1 cellular context compared by ENCODE assay signal in the genomic region with DNA sequence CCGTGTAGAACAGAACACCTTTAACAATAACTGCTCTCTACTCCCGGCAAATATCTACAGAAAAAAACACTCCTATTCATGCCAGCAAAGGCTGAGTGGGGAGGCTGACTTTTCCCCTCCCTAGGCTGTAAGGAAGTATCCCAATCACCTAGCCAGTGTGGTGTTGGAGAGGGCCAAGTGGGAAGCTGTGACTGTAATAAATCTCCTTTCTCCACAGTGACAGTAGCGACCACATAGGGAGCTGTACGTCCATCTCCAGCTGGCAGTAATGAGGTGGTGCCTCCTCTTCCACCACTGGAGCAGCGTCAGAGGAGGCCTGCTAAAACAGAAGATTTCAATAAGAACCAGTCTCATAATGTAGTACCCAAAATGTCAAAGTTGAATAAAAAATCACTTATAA.
A peak's percentile ranks its signal among the peaks of the same experiment; 100 is the strongest.
TF ChIP-seq lines count a peak whose summit lies in the region.

No MANE protein-coding gene starts in this region.

TF ChIP-seq in HEK293, 187 proteins besides CTCF, POLR2A, EP300 and RAD21 (continued from another document):
- TF ChIP-seq ZNF658 (tag by site-specific recombination; IDR thresholded peaks at IDR 0.05) (no peak), ZNF501 (tag by site-specific recombination; IDR thresholded peaks at IDR 0.05) (no peak), IKZF3 (tag by site-specific recombination; IDR thresholded peaks at IDR 0.05) (no peak), YY1 (tag by site-specific recombination; IDR thresholded peaks at IDR 0.05) (no peak), ZNF529 (tag by site-specific recombination; IDR thresholded peaks at IDR 0.05; ENCODE audit: insufficient replicate concordance) (no peak), ZNF707 (tag by site-specific recombination; IDR thresholded peaks at IDR 0.05) (no peak), ZNF558 (tag by site-specific recombination; IDR thresholded peaks at IDR 0.05) (no peak), ZNF112 (tag by site-specific recombination; IDR thresholded peaks at IDR 0.05) (no peak), ZNF488 (tag by site-specific recombination; IDR thresholded peaks at IDR 0.05) (no peak), EGR2 (tag by site-specific recombination; IDR thresholded peaks at IDR 0.05; ENCODE audit: low read depth) (no peak), ZSCAN23 (tag by site-specific recombination; IDR thresholded peaks at IDR 0.05) (no peak), ZIC2 (tag by site-specific recombination; IDR thresholded peaks at IDR 0.05) (peak; percentile 80), ZNF580 (tag by site-specific recombination; IDR thresholded peaks at IDR 0.05) (no peak), WT1 (tag by site-specific recombination; IDR thresholded peaks at IDR 0.05) (peak; percentile 51; the same call in 1 of the 2 replicates), ZSCAN18 (tag by site-specific recombination; IDR thresholded peaks at IDR 0.05) (no peak), ZNF626 (tag by site-specific recombination; IDR thresholded peaks at IDR 0.05) (no peak), ZNF391 (tag by site-specific recombination; IDR thresholded peaks at IDR 0.05; ENCODE audit: borderline replicate concordance, low read depth) (no peak), ZNF394 (tag by site-specific recombination; IDR thresholded peaks at IDR 0.05; ENCODE audit: borderline replicate concordance) (no peak), SCRT1 (tag by site-specific recombination; IDR thresholded peaks at IDR 0.05; ENCODE audit: borderline replicate concordance) (no peak), ZNF10 (tag by site-specific recombination; IDR thresholded peaks at IDR 0.05) (no peak), SP7 (tag by site-specific recombination; IDR thresholded peaks at IDR 0.05) (peak; percentile 61), TCF7L2 (IDR thresholded peaks at IDR 0.05; ENCODE audit: borderline replicate concordance, low read depth, low read length) (no peak), MYNN (tag by site-specific recombination; IDR thresholded peaks at IDR 0.05; ENCODE audit: borderline replicate concordance) (no peak)
- TF ChIP-seq, protein P1, sequence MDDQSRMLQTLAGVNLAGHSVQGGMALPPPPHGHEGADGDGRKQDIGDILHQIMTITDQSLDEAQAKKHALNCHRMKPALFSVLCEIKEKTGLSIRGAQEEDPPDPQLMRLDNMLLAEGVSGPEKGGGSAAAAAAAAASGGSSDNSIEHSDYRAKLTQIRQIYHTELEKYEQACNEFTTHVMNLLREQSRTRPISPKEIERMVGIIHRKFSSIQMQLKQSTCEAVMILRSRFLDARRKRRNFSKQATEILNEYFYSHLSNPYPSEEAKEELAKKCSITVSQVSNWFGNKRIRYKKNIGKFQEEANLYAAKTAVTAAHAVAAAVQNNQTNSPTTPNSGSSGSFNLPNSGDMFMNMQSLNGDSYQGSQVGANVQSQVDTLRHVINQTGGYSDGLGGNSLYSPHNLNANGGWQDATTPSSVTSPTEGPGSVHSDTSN (CRISPR knock-in tag; IDR thresholded peaks at IDR 0.05) = no peak
- TF ChIP-seq, protein P2, sequence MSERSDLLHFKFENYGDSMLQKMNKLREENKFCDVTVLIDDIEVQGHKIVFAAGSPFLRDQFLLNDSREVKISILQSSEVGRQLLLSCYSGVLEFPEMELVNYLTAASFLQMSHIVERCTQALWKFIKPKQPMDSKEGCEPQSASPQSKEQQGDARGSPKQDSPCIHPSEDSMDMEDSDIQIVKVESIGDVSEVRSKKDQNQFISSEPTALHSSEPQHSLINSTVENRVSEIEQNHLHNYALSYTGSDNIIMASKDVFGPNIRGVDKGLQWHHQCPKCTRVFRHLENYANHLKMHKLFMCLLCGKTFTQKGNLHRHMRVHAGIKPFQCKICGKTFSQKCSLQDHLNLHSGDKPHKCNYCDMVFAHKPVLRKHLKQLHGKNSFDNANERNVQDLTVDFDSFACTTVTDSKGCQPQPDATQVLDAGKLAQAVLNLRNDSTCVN (tag by site-specific recombination; optimal IDR thresholded peaks at IDR 0.05) = no peak
- TF ChIP-seq, protein P3, sequence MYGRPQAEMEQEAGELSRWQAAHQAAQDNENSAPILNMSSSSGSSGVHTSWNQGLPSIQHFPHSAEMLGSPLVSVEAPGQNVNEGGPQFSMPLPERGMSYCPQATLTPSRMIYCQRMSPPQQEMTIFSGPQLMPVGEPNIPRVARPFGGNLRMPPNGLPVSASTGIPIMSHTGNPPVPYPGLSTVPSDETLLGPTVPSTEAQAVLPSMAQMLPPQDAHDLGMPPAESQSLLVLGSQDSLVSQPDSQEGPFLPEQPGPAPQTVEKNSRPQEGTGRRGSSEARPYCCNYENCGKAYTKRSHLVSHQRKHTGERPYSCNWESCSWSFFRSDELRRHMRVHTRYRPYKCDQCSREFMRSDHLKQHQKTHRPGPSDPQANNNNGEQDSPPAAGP (tag by site-specific recombination; IDR thresholded peaks at IDR 0.05) = no peak
- TF ChIP-seq, protein P4, sequence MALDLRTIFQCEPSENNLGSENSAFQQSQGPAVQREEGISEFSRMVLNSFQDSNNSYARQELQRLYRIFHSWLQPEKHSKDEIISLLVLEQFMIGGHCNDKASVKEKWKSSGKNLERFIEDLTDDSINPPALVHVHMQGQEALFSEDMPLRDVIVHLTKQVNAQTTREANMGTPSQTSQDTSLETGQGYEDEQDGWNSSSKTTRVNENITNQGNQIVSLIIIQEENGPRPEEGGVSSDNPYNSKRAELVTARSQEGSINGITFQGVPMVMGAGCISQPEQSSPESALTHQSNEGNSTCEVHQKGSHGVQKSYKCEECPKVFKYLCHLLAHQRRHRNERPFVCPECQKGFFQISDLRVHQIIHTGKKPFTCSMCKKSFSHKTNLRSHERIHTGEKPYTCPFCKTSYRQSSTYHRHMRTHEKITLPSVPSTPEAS (tag by site-specific recombination; IDR thresholded peaks at IDR 0.05) = no peak
- TF ChIP-seq, protein P5, sequence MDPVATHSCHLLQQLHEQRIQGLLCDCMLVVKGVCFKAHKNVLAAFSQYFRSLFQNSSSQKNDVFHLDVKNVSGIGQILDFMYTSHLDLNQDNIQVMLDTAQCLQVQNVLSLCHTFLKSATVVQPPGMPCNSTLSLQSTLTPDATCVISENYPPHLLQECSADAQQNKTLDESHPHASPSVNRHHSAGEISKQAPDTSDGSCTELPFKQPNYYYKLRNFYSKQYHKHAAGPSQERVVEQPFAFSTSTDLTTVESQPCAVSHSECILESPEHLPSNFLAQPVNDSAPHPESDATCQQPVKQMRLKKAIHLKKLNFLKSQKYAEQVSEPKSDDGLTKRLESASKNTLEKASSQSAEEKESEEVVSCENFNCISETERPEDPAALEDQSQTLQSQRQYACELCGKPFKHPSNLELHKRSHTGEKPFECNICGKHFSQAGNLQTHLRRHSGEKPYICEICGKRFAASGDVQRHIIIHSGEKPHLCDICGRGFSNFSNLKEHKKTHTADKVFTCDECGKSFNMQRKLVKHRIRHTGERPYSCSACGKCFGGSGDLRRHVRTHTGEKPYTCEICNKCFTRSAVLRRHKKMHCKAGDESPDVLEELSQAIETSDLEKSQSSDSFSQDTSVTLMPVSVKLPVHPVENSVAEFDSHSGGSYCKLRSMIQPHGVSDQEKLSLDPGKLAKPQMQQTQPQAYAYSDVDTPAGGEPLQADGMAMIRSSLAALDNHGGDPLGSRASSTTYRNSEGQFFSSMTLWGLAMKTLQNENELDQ (tag by site-specific recombination; IDR thresholded peaks at IDR 0.05; ENCODE audit: low read depth) = no peak
- TF ChIP-seq, protein P6, sequence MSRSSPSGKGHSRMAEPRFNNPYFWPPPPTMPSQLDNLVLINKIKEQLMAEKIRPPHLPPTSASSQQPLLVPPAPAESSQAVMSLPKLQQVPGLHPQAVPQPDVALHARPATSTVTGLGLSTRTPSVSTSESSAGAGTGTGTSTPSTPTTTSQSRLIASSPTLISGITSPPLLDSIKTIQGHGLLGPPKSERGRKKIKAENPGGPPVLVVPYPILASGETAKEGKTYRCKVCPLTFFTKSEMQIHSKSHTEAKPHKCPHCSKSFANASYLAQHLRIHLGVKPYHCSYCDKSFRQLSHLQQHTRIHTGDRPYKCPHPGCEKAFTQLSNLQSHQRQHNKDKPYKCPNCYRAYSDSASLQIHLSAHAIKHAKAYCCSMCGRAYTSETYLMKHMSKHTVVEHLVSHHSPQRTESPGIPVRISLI (tag by site-specific recombination; IDR thresholded peaks at IDR 0.05) = no peak
TF ChIP-seq in HEK293: peak in this region for 5.
